ENCODE assay signal across 10 cellular contexts in the genomic region with DNA sequence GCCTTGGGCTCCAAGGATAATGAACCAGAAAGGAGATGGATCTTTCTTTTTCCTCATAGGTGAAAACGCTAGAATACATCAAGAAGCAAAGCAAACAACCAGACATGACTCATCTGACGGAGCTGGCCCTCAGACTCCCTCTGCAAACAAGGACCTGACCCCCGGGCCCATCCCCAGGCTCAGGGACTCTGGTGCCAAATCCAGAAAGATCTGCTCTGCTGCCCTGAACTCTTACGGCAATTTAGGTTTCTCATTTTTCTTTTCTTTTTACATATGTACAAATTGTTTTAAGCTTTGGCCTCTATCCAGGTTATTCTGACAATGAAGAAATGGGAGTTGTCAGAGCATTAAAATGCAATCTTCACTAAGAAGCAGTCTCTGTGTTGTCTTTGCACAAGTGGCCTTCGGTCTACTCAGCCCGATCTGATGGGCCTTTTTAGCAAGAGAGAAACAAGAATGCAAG.
DNase-seq lines count a peak whose midpoint lies in the region; ATAC-seq and TF ChIP-seq lines count a peak whose summit lies in the region.
"Had no signal": no experiment of that assay in that cellular context is flagged by ENCODE, and none has a peak within 500 bp of the region (broad histone marks: within the 10 kb centered on the region; RNA-seq: fewer than 3 reads in every experiment).

No MANE protein-coding gene starts in this region.

- H3K36me3 ChIP-seq in muscle layer of duodenum (ENCODE audit: control insufficient read depth in 1 of 2, insufficient read depth in 2 of 2, low read length in 2 of 2): peaks cover 21 to 52% of the 10 kb centered on the region in 2 donors

- peak; percentile 43 for DNase-seq in AG10803 (ENCODE audit: low read depth)
- DNase-seq in HuH-7 (ENCODE audit: low spot score): peak; percentile 33
- DNase-seq in choroid plexus epithelial cell (ENCODE audit: low read depth): peak; percentile 81
- no peak for DNase-seq in DMS 273 treated with DMSO at 0.1 percent for 48 hours (lab: John Stamatoyannopoulos, UW)
- no peak for DNase-seq in activated gamma-delta T cell treated with Interleukin-2 at 50 U/mL for 16 hours
- DNase-seq: H7, MV-4-11 had no signal

- H3K27me3 ChIP-seq in muscle layer of duodenum (ENCODE audit: low read depth, low read length): no peaks in the 10 kb centered on the region

- H3K4me3 ChIP-seq in AG10803 (ENCODE audit: low read length): no peak overlapping the region
- H3K4me3 ChIP-seq in choroid plexus epithelial cell (ENCODE audit: low read depth, low read length): no peak overlapping the region
- no peak overlapping the region for H3K4me3 ChIP-seq in muscle layer of duodenum (ENCODE audit: low read depth in 1 of 2, low read length in 2 of 2)

- H3K9me3 ChIP-seq in muscle layer of duodenum (ENCODE audit: control insufficient read depth in 1 of 2, low read length in 2 of 2): no peaks in the 10 kb centered on the region

- H3K4me1 ChIP-seq in muscle layer of duodenum (ENCODE audit: control insufficient read depth in 1 of 2, insufficient read depth in 2 of 2, low read length in 2 of 2): peaks cover 21 to 24% of the 10 kb centered on the region in 2 donors

- H3K27ac ChIP-seq in muscle layer of duodenum (ENCODE audit: low read length): peak overlapping the region; percentile 46

- TF ChIP-seq CTCF in AG10803 (conservative IDR thresholded peaks at IDR 0.05; ENCODE audit: low read length) (no peak), choroid plexus epithelial cell (conservative IDR thresholded peaks at IDR 0.05; ENCODE audit: low read depth, low read length) (no peak)

- ATAC-seq in GM19395 (IDR thresholded peaks at IDR 0.05; ENCODE audit: unreplicated experiment) (no peak), GM18867 (IDR thresholded peaks at IDR 0.05; ENCODE audit: unreplicated experiment) (no peak)

Comparison
In these comparisons a context has a peak if more than half of its experiments do, and no peak if none do; other contexts are left out.
1. DNase-seq: peak in AG10803 (single experiment), HuH-7 (single experiment) and choroid plexus epithelial cell (single experiment); none in DMS 273 treated with DMSO at 0.1 percent for 48 hours (single experiment) and activated gamma-delta T cell treated with Interleukin-2 at 50 U/mL for 16 hours (single experiment).